ENCODE assay signal across 18 cellular contexts in genomic region chr3:107308716-107309115, GRCh38.
A peak's percentile ranks its signal among the peaks of the same experiment; 100 is the strongest.
DNase-seq lines count a peak whose midpoint lies in the region; ATAC-seq and TF ChIP-seq lines count a peak whose summit lies in the region.
"Had no signal": no experiment of that assay in that cellular context is flagged by ENCODE, and none has a peak within 500 bp of the region (broad histone marks: within the 10 kb centered on the region; RNA-seq: fewer than 3 reads in every experiment).

No MANE protein-coding gene starts in this region.

- no peak overlapping the region for H3K4me3 Mint-ChIP-seq in GM23338
- no peak overlapping the region for H3K4me3 Mint-ChIP-seq in endodermal cell
- H3K4me3 Mint-ChIP-seq: B cell; CD8-positive, alpha-beta T cell; H9 had no signal

- H3K56ac ChIP-seq in mesendoderm (ENCODE audit: low read length) = no peak overlapping the region

- peak overlapping the region; percentile 25 for H3K4ac ChIP-seq in mesendoderm (ENCODE audit: low read depth, low read length)

- 22 to 26% methylated on average over 2 of the region's 2 CpGs for WGBS in endodermal cell (ENCODE audit: insufficient coverage in 1 of 2, insufficient read length in 1 of 2), 2 experiments
- no CpG with 5 or more reads among the region's 2 CpGs for WGBS in mesendoderm (ENCODE audit: extremely low coverage, insufficient coverage, low lambda C conversion rate)
- 24 to 31% methylated on average over 2 of the region's 2 CpGs for WGBS in aorta, 2 donors

- H3K9me3 ChIP-seq in endodermal cell (ENCODE audit: control insufficient read depth, low read length) (no peaks in the 10 kb centered on the region), aorta (ENCODE audit: control insufficient read depth, low read length) (no peaks in the 10 kb centered on the region)
- H3K9me3 ChIP-seq: BLaER1 treated with 17β-estradiol and CSF1 and Interleukin-3, amounts not matched to agents 10 nM and 100 nM had no signal

- H3K4me2 ChIP-seq in GM23338 (no peak overlapping the region), mesendoderm (ENCODE audit: low read length) (no peak overlapping the region)

- H4K8ac ChIP-seq in mesendoderm (ENCODE audit: low read depth, low read length) = no peak overlapping the region

- H2BK5ac ChIP-seq in mesendoderm (ENCODE audit: low read length) = no peak overlapping the region

- no peak overlapping the region for H3K4me3 ChIP-seq in GM23338
- no peak overlapping the region for H3K4me3 ChIP-seq in endodermal cell (ENCODE audit: low read length)
- no peak overlapping the region for H3K4me3 ChIP-seq in mesendoderm (ENCODE audit: low read length)
- H3K4me3 ChIP-seq in aorta (ENCODE audit: low read length in 2 of 2) = no peak overlapping the region
- H3K4me3 ChIP-seq: BLaER1 treated with 17β-estradiol and CSF1 and Interleukin-3, amounts not matched to agents 10 nM and 100 nM; GM12878; K562 had no signal

- intact Hi-C loops in aorta (cut with DNase I) = no loop called here

- H3K27me3 Mint-ChIP-seq in GM23338 (ENCODE audit: insufficient read depth, low read depth, poor library complexity) (no peaks in the 10 kb centered on the region), endodermal cell (ENCODE audit: insufficient read depth) (no peaks in the 10 kb centered on the region)
- H3K27me3 Mint-ChIP-seq: B cell had no signal

- no peaks in the 10 kb centered on the region for H3K36me3 ChIP-seq in GM23338 (ENCODE audit: insufficient read depth)
- H3K36me3 ChIP-seq in endodermal cell (ENCODE audit: control insufficient read depth, insufficient read depth, low read length) = no peaks in the 10 kb centered on the region
- H3K36me3 ChIP-seq in mesendoderm (ENCODE audit: control insufficient read depth, insufficient read depth, low read length) = no peaks in the 10 kb centered on the region
- no peaks in the 10 kb centered on the region for H3K36me3 ChIP-seq in aorta (ENCODE audit: control insufficient read depth in 1 of 2, insufficient read depth in 2 of 2, low read length in 1 of 2)
- H3K36me3 ChIP-seq: BLaER1 treated with 17β-estradiol and CSF1 and Interleukin-3, amounts not matched to agents 10 nM and 100 nM had no signal

- H3K36me3 Mint-ChIP-seq in GM23338 (ENCODE audit: low read depth) (no peaks in the 10 kb centered on the region), endodermal cell (ENCODE audit: low read depth) (no peaks in the 10 kb centered on the region)
- H3K36me3 Mint-ChIP-seq: CD8-positive, alpha-beta T cell had no signal

- H3K27ac ChIP-seq in GM23338 (ENCODE audit: low read depth) (no peak overlapping the region), endodermal cell (ENCODE audit: low read depth, low read length) (no peak overlapping the region), mesendoderm (ENCODE audit: low read depth, low read length) (no peak overlapping the region), aorta (ENCODE audit: low read depth in 1 of 2, low read length in 2 of 2) (no peak overlapping the region)
- H3K27ac ChIP-seq: BLaER1 treated with 17β-estradiol and CSF1 and Interleukin-3, amounts not matched to agents 10 nM and 100 nM had no signal

- H3K23ac ChIP-seq in mesendoderm (ENCODE audit: low read length) = no peak overlapping the region

- H3K27me3 ChIP-seq in GM23338 (ENCODE audit: insufficient read depth) (no peaks in the 10 kb centered on the region), endodermal cell (ENCODE audit: control insufficient read depth, insufficient read depth, low read length, poor library complexity, severe bottlenecking) (no peaks in the 10 kb centered on the region), mesendoderm (ENCODE audit: insufficient read depth, low read length, poor library complexity) (no peaks in the 10 kb centered on the region), aorta (ENCODE audit: control insufficient read depth in 1 of 2, insufficient read depth in 2 of 2, low read length in 1 of 2) (no peaks in the 10 kb centered on the region)
- H3K27me3 ChIP-seq: BLaER1 treated with 17β-estradiol and CSF1 and Interleukin-3, amounts not matched to agents 10 nM and 100 nM had no signal

- H2AFZ ChIP-seq in GM23338 = 0 out of 2 replicates have a peak overlapping the region, but pooled peaks have one; percentile 3

- H2AK5ac ChIP-seq in mesendoderm (ENCODE audit: low read length) = no peak overlapping the region

- H2BK15ac ChIP-seq in mesendoderm (replicated peaks; ENCODE audit: low read depth) = peak overlapping the region; percentile 85

- ATAC-seq in GM23338 (peak; percentile 74), aorta (ENCODE audit: low FRiP score) (no peak), HG03175 (IDR thresholded peaks at IDR 0.05; ENCODE audit: unreplicated experiment) (no peak)
- ATAC-seq: CD8-positive, alpha-beta T cell; GM12878; K562 had no signal

- TF ChIP-seq CTCF in GM23338 (conservative IDR thresholded peaks at IDR 0.05; ENCODE audit: low read depth in 2 of 2) = no peak
- no peak for TF ChIP-seq CTCF in endodermal cell (conservative IDR thresholded peaks at IDR 0.05)

- peaks cover 8% of the 10 kb centered on the region for H3K4me1 Mint-ChIP-seq in GM23338
- H3K4me1 Mint-ChIP-seq in endodermal cell = peaks cover 12% of the 10 kb centered on the region
- H3K4me1 Mint-ChIP-seq: B cell had no signal

- DNase-seq in GM23338 (ENCODE audit: low spot score) (peak; percentile 30), NCI-H128 (lab: John Stamatoyannopoulos, UW; ENCODE audit: unreplicated experiment) (peak; percentile 28), endodermal cell (peak; percentile 68), mesendoderm (peak; percentile 60), aorta (no peak), midbrain (lab: John Stamatoyannopoulos, UW) (no peak), NCI-H146 (lab: John Stamatoyannopoulos, UW) (no peak)
- DNase-seq: Calu3; CD8-positive, alpha-beta T cell; DMS79 treated with DMSO at 0.1 percent for 48 hours; GOT3; H9; IMR-90 had no signal

- peak overlapping the region; percentile 8 for H3K18ac ChIP-seq in mesendoderm (ENCODE audit: low read length)

- H3F3A ChIP-seq in GM23338 (replicated peaks; ENCODE audit: low read depth) = no peaks in the 10 kb centered on the region

- no peaks in the 10 kb centered on the region for H3K9me2 ChIP-seq in GM23338 (ENCODE audit: insufficient read depth)

- H3K79me2 ChIP-seq in GM23338 (replicated peaks; ENCODE audit: insufficient read depth) = no peaks in the 10 kb centered on the region
- no peaks in the 10 kb centered on the region for H3K79me2 ChIP-seq in mesendoderm (ENCODE audit: control insufficient read depth, insufficient read depth, low read length)

- no peaks in the 10 kb centered on the region; the same call in 1 of the 2 replicates for H3K4me1 ChIP-seq in GM23338 (ENCODE audit: insufficient read depth)
- H3K4me1 ChIP-seq in endodermal cell (ENCODE audit: control insufficient read depth, insufficient read depth, low read length) = peaks cover 3% of the 10 kb centered on the region
- peaks cover 3% of the 10 kb centered on the region for H3K4me1 ChIP-seq in mesendoderm (ENCODE audit: control insufficient read depth, low read depth, low read length)
- no peaks in the 10 kb centered on the region for H3K4me1 ChIP-seq in aorta (ENCODE audit: control insufficient read depth in 1 of 2, insufficient read depth in 2 of 2, low read length in 2 of 2)

- no peak overlapping the region for H3K9ac ChIP-seq in endodermal cell (ENCODE audit: extremely low read depth, low read length, poor library complexity, severe bottlenecking)
- H3K9ac ChIP-seq in mesendoderm (ENCODE audit: low read length) = no peak overlapping the region
- H3K9ac ChIP-seq: BLaER1 treated with 17β-estradiol and CSF1 and Interleukin-3, amounts not matched to agents 10 nM and 100 nM had no signal

- no peaks in the 10 kb centered on the region for H3K79me1 ChIP-seq in mesendoderm (ENCODE audit: low read length)

- no peak overlapping the region for H2BK120ac ChIP-seq in mesendoderm (ENCODE audit: low read depth, low read length)

- no peak overlapping the region for H4K5ac ChIP-seq in mesendoderm (ENCODE audit: low read length)

- no peak overlapping the region for H3K27ac Mint-ChIP-seq in GM23338
- H3K27ac Mint-ChIP-seq in endodermal cell = no peak overlapping the region
- H3K27ac Mint-ChIP-seq: B cell; CD8-positive, alpha-beta T cell; H9 had no signal

- H3K9me3 Mint-ChIP-seq in GM23338 (no peaks in the 10 kb centered on the region), endodermal cell (no peaks in the 10 kb centered on the region)
- H3K9me3 Mint-ChIP-seq: CD8-positive, alpha-beta T cell; H9 had no signal

- no peaks in the 10 kb centered on the region for H4K20me1 ChIP-seq in GM23338 (replicated peaks; ENCODE audit: insufficient read depth)
- H4K20me1 ChIP-seq: BLaER1 treated with 17β-estradiol and CSF1 and Interleukin-3, amounts not matched to agents 10 nM and 100 nM had no signal

TF ChIP-seq in GM23338, 12 proteins besides CTCF, POLR2A, EP300 and RAD21 (continues in another document):
- TF ChIP-seq NANOG (IDR thresholded peaks at IDR 0.05; ENCODE audit: borderline replicate concordance) (no peak), CREB1 (CRISPR knock-in tag; IDR thresholded peaks at IDR 0.05; ENCODE audit: low read depth) (no peak), JUNB (IDR thresholded peaks at IDR 0.05; ENCODE audit: unreplicated experiment) (no peak), EZH2 (IDR thresholded peaks at IDR 0.05; ENCODE audit: low read depth, unreplicated experiment) (no peak), POLR2AphosphoS5 (IDR thresholded peaks at IDR 0.05; ENCODE audit: low read depth) (no peak), ETS1 (IDR thresholded peaks at IDR 0.05) (no peak), EZH2phosphoT487 (IDR thresholded peaks at IDR 0.05; ENCODE audit: unreplicated experiment) (no peak), STAT1 (IDR thresholded peaks at IDR 0.05; ENCODE audit: unreplicated experiment) (no peak)

Comparison
In these comparisons a context has a peak if more than half of its experiments do, and no peak if none do; other contexts are left out.
1. DNase-seq: peak in GM23338 (single experiment), NCI-H128 (single experiment), endodermal cell (single experiment) and mesendoderm (single experiment); none in aorta (0 of 2), midbrain (single experiment) and NCI-H146 (single experiment).